Comparison of ENCODE assay signal across 21 cellular contexts in genomic region chr13:39586956-39587605, GRCh38. TPM values are rescaled to one million over a fixed set of nuclear protein-coding genes. Genes with fewer than 3 reads are reported as not detected.
DNase-seq lines count a peak whose midpoint lies in the region; ATAC-seq and TF ChIP-seq lines count a peak whose summit lies in the region.
"Had no signal": no experiment of that assay in that cellular context is flagged by ENCODE, and none has a peak within 500 bp of the region (broad histone marks: within the 10 kb centered on the region; RNA-seq: fewer than 3 reads in every experiment).

No MANE protein-coding gene starts in this region.

- H2AFZ ChIP-seq in OCI-LY7 (ENCODE audit: low read length): peak overlapping the region; percentile 61; the same call in 1 of the 2 replicates

- ATAC-seq in left ventricle myocardium superior (peak; percentile 10), Right ventricle myocardium inferior (no peak), GM18868 (IDR thresholded peaks at IDR 0.05; ENCODE audit: unreplicated experiment) (no peak)

- peak overlapping the region; percentile 56 for H3K4me3 ChIP-seq in OCI-LY7 (ENCODE audit: low read depth, low read length, poor library complexity, severe bottlenecking)
- no peak overlapping the region for H3K4me3 ChIP-seq in coronary artery
- H3K4me3 ChIP-seq in CD8-positive, alpha-beta memory T cell (ENCODE audit: low read length): no peak overlapping the region
- H3K4me3 ChIP-seq: GM12878 had no signal

- H3K27me3 ChIP-seq in CD8-positive, alpha-beta memory T cell (ENCODE audit: insufficient read depth, low read length, poor library complexity, severe bottlenecking): no peaks in the 10 kb centered on the region

- no peaks in the 10 kb centered on the region for H3K9me3 Mint-ChIP-seq in CD8-positive, alpha-beta memory T cell
- H3K9me3 Mint-ChIP-seq: HFFc6; T-helper 1 cell treated with Interleukin-12 subunit alpha and Interleukin-12 subunit beta and Interleukin-4 antibody, amounts not matched to agents 30 μg/mL and 1 μg/mL, for 36 hours had no signal

- H3K4me1 Mint-ChIP-seq in CD8-positive, alpha-beta memory T cell: no peaks in the 10 kb centered on the region
- H3K4me1 Mint-ChIP-seq: B cell had no signal

- TF ChIP-seq CTCF in OCI-LY7 (conservative IDR thresholded peaks at IDR 0.05; ENCODE audit: low read length): no peak
- no peak for TF ChIP-seq CTCF in coronary artery (IDR thresholded peaks at IDR 0.05)

- H3K27ac Mint-ChIP-seq in CD8-positive, alpha-beta memory T cell: no peak overlapping the region
- H3K27ac Mint-ChIP-seq: B cell; HFFc6; T-helper 1 cell treated with Interleukin-12 subunit alpha and Interleukin-12 subunit beta and Interleukin-4 antibody, amounts not matched to agents 30 μg/mL and 1 μg/mL, for 36 hours had no signal

- no peak overlapping the region for H3K4me3 Mint-ChIP-seq in CD8-positive, alpha-beta memory T cell
- H3K4me3 Mint-ChIP-seq: B cell; HFFc6; T-helper 1 cell treated with Interleukin-12 subunit alpha and Interleukin-12 subunit beta and Interleukin-4 antibody, amounts not matched to agents 30 μg/mL and 1 μg/mL, for 36 hours had no signal

- H3K27ac ChIP-seq in OCI-LY7 (ENCODE audit: low read depth, low read length, poor library complexity, severe bottlenecking) (peak overlapping the region; percentile 99), coronary artery (peak overlapping the region; percentile 32 to 66)
- no peak overlapping the region for H3K27ac ChIP-seq in CD8-positive, alpha-beta memory T cell (ENCODE audit: low read depth, low read length)

- no TSS peak for BruUV-seq in OCI-LY7 (replicated peaks; lab: Mats Ljungman, UMichigan)

- no peaks in the 10 kb centered on the region; the same call in 1 of the 2 replicates for H3K9me3 ChIP-seq in OCI-LY7 (ENCODE audit: low read length)
- no peaks in the 10 kb centered on the region for H3K9me3 ChIP-seq in CD8-positive, alpha-beta memory T cell (ENCODE audit: low read length)

- peak overlapping the region; percentile 63 for H3K4me2 ChIP-seq in OCI-LY7 (ENCODE audit: low read length)

- no peaks in the 10 kb centered on the region for H3K9me2 ChIP-seq in OCI-LY7 (ENCODE audit: insufficient read depth, low read length)

- H3K36me3 ChIP-seq in OCI-LY7 (ENCODE audit: insufficient read depth, low read length): 0 out of 2 replicates have a peak, but pooled peaks cover 5% of the 10 kb centered on the region
- H3K36me3 ChIP-seq in CD8-positive, alpha-beta memory T cell (ENCODE audit: insufficient read depth, low read length): no peaks in the 10 kb centered on the region

- CTCF ChIA-PET in OCI-LY7 (lab: Charles Lee; ENCODE audit: unreplicated experiment): interaction anchor here (1.2 kb wide), 1 partner anchor 13 kb away, joined by 8 read pairs; no protein-coding TSS in a partner anchor
- CTCF ChIA-PET in CD8-positive, alpha-beta memory T cell (lab: Charles Lee): interaction anchor here (1.7 kb wide), 1 partner anchor 29 kb away, joined by 3 read pairs; no protein-coding TSS in a partner anchor

- peaks cover 99% of the 10 kb centered on the region for H3K4me1 ChIP-seq in OCI-LY7 (ENCODE audit: insufficient read depth, low read length, poor library complexity, severe bottlenecking)
- no peaks in the 10 kb centered on the region for H3K4me1 ChIP-seq in CD8-positive, alpha-beta memory T cell (ENCODE audit: insufficient read depth, low read length)

- POLR2A ChIA-PET in OCI-LY7 (lab: Charles Lee): interaction anchor here (0.8 to 6.8 kb wide), 7 partner anchors 11 to 545 kb away, joined by 3 to 90 read pairs (median 5); no protein-coding TSS in a partner anchor
- POLR2A ChIA-PET in CD8-positive, alpha-beta memory T cell (lab: Charles Lee): no interaction called here

- intact Hi-C loops in left ventricle myocardium superior (cut with micrococcal nuclease) (no loop called here), Right ventricle myocardium inferior (cut with DNase I) (no loop called here), OCI-LY7 (cut with micrococcal nuclease; ENCODE audit: unreplicated experiment) (loop anchor here (1.0 to 5.0 kb wide), 3 partner anchors 11 to 1755 kb away; no protein-coding TSS in a partner anchor)

- peaks cover 15 to 36% of the 10 kb centered on the region in 2 donors for H3K27me3 Mint-ChIP-seq in CD8-positive, alpha-beta memory T cell

- DNase-seq in left ventricle myocardium superior (no peak), Right ventricle myocardium inferior (ENCODE audit: missing footprints) (no peak), OCI-LY7 (ENCODE audit: low spot score) (peak; percentile 67), coronary artery (ENCODE audit: low spot score) (no peak), NCI-H226 (no peak), AG20443 (ENCODE audit: low spot score) (no peak)
- DNase-seq in CD8-positive, alpha-beta memory T cell: no peak
- DNase-seq: DMS79; HFFc6; Kasumi-1; NCI-H1048; NCI-H1436; NCI-H1930; NCI-H510A treated with DMSO at 0.1 percent for 48 hours; NCI-H774; NK-92 treated with Interleukin-12 subunit alpha and Interleukin-12 subunit beta, amount 100 ng/mL, for 24 hours; Right ventricle myocardium superior had no signal

- H3K79me2 ChIP-seq in OCI-LY7 (ENCODE audit: insufficient read depth, low read depth, low read length): peaks cover 88% of the 10 kb centered on the region

- H3K36me3 Mint-ChIP-seq in CD8-positive, alpha-beta memory T cell: no peaks in the 10 kb centered on the region

- no peaks in the 10 kb centered on the region for H4K20me1 ChIP-seq in OCI-LY7 (ENCODE audit: insufficient read depth, low read length)

RNA-seq across cellular contexts. Expression of gene LHFPL6, which starts 15.9 kb away (rescaled TPM):
- total RNA-seq in left ventricle myocardium superior (54.3 TPM), Right ventricle myocardium inferior (63.7 TPM), OCI-LY7 (2022) (15.1 and 19.7 TPM in 2 replicates)
- total RNA-seq in OCI-LY7 (2014; rRNA removed; shearing (Covaris generic)): 27.7 TPM in 2 replicates
- 1 to 10 TPM; 5.9 to 6.4 TPM for total RNA-seq in CD8-positive, alpha-beta memory T cell
- not detected for polyA plus RNA-seq in CD8-positive, alpha-beta memory T cell
- total RNA-seq: B cell had no signal
